Comparison of ENCODE assay signal across 1 cellular context in the genomic region with DNA sequence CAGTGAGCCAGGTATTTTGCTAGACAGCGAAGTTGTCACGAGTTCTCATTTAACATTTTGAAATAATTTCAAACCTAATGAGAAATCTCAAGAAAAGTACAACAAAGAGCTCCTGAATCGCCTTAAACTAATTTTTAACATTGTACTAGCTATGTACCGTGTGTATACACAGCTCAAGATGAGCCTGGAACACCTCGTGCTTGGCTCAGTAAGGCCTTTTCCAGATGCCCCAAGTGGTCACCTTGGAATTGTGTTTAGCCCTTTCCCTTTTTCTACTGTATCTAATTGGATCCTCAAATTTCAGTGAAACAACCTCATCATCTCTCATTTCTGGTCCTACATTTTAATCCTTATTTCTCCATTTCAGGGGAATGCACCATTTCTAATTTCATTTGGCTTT.
TF ChIP-seq lines count a peak whose summit lies in the region.

No MANE protein-coding gene starts in this region.

TF ChIP-seq in K562, 482 proteins besides CTCF, POLR2A, EP300 and RAD21 (continued from another document):
- TF ChIP-seq ZMIZ1 (IDR thresholded peaks at IDR 0.05; ENCODE audit: low read depth in 2 of 2, low read length in 2 of 2), result no peak
- no peak for TF ChIP-seq MTA3 (IDR thresholded peaks at IDR 0.05; ENCODE audit: borderline replicate concordance)
- TF ChIP-seq ZFP91 (CRISPR knock-in tag; IDR thresholded peaks at IDR 0.05), result no peak
- no peak for TF ChIP-seq ZNF408 (CRISPR knock-in tag; IDR thresholded peaks at IDR 0.05; ENCODE audit: low read depth)
- TF ChIP-seq ZNF316 (IDR thresholded peaks at IDR 0.05), result no peak
- TF ChIP-seq CBX3 (IDR thresholded peaks at IDR 0.05; ENCODE audit: borderline replicate concordance in 1 of 2, low read length in 2 of 2), result no peak
